8 cellular contexts compared by ENCODE assay signal in the genomic region with DNA sequence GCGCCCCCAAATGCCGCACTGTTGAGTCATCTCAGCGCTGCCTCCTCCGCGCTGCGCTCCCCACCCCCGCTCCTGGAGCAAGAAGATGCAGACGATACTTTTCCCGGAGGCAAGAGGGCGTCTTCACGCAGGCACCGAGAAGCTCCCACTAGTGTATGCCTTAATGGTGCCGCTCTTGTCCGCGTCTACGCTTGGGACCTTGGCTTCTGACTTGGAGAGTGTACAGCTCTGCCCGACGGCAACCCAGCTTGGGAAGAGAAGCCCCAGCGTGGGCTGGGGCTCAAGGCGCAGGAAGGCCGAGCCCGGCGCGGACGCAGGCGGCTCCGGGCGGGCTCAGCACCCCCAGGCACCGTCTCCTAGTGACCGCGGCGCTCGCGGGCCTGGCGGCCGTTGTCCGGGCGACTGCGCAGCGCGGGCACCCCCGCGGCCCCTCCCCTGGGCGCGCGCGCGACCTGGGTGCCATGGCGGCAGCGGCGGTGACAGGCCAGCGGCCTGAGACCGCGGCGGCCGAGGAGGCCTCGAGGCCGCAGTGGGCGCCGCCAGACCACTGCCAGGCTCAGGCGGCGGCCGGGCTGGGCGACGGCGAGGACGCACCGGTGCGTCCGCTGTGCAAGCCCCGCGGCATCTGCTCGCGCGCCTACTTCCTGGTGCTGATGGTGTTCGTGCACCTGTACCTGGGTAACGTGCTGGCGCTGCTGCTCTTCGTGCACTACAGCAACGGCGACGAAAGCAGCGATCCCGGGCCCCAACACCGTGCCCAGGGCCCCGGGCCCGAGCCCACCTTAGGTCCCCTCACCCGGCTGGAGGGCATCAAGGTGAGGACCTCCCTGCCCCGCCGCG. TPM values are rescaled to one million over a fixed set of nuclear protein-coding genes. Genes with fewer than 3 reads are reported as not detected.
DNase-seq lines count a peak whose midpoint lies in the region; ATAC-seq and TF ChIP-seq lines count a peak whose summit lies in the region.

A gene with protein sequence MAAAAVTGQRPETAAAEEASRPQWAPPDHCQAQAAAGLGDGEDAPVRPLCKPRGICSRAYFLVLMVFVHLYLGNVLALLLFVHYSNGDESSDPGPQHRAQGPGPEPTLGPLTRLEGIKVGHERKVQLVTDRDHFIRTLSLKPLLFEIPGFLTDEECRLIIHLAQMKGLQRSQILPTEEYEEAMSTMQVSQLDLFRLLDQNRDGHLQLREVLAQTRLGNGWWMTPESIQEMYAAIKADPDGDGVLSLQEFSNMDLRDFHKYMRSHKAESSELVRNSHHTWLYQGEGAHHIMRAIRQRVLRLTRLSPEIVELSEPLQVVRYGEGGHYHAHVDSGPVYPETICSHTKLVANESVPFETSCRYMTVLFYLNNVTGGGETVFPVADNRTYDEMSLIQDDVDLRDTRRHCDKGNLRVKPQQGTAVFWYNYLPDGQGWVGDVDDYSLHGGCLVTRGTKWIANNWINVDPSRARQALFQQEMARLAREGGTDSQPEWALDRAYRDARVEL (plus strand): TSS at position 446 of the 840 bp plus-strand sequence. CDS start 16 bp downstream, at position 462.

- H4K20me1 ChIP-seq in PC-3 (ENCODE audit: low read length), result no peaks in the 10 kb centered on the region

- no peak for TF ChIP-seq EP300 in esophagus muscularis mucosa (IDR thresholded peaks at IDR 0.05)

- TF ChIP-seq CTCF in AG09319 (IDR thresholded peaks at IDR 0.05; ENCODE audit: low read depth, low read length) (peak; percentile 54), PC-3 (conservative IDR thresholded peaks at IDR 0.05; ENCODE audit: low read depth, low read length) (peak; percentile 51), esophagus muscularis mucosa (IDR thresholded peaks at IDR 0.05) (peak; percentile 40 to 49 (median 48))

- no peak for TF ChIP-seq POLR2A in esophagus muscularis mucosa (IDR thresholded peaks at IDR 0.05; ENCODE audit: low read depth)

- peak within 1 kb of the TSS; percentile 49 for H3K27ac ChIP-seq in PC-3 (ENCODE audit: low read length)
- peak within 1 kb of the TSS; percentile 94 to 97 (median 94) for H3K27ac ChIP-seq in esophagus muscularis mucosa (replicated peaks in 1 of 4)

- BruUV-seq in PC-3 (replicated peaks; lab: Mats Ljungman, UMichigan), result no TSS peak

- H3K9me3 Mint-ChIP-seq in activated T-cell treated with anti-CD3 and anti-CD28 coated beads, Interleukin-2, amount 50 U/mL, for 72 hours, result no peaks in the 10 kb centered on the region
- no peaks in the 10 kb centered on the region for H3K9me3 Mint-ChIP-seq in naive B cell

- POLR2A ChIA-PET in PC-3 (lab: Charles Lee; ENCODE audit: unreplicated experiment), result interaction anchor here (0.6 to 1.4 kb wide), 4 partner anchors 17 to 566 kb away, joined by 3 to 10 read pairs (median 6); partner anchors contain the start of genes NDUFAF3 and WDR6

- peaks cover 44% of the 10 kb centered on the region for H3K79me2 ChIP-seq in PC-3 (ENCODE audit: low read length)

- no peaks in the 10 kb centered on the region for H3K27me3 Mint-ChIP-seq in activated T-cell treated with anti-CD3 and anti-CD28 coated beads, Interleukin-2, amount 50 U/mL, for 72 hours (ENCODE audit: low read depth)
- no peaks in the 10 kb centered on the region for H3K27me3 Mint-ChIP-seq in naive B cell

- H3F3A ChIP-seq in PC-3 (ENCODE audit: low read length, unreplicated experiment), result no peaks in the 10 kb centered on the region

- peaks cover 0 to 7% of the 10 kb centered on the region in 2 donors for H3K36me3 Mint-ChIP-seq in activated T-cell treated with anti-CD3 and anti-CD28 coated beads, Interleukin-2, amount 50 U/mL, for 72 hours (ENCODE audit: insufficient read depth in 2 of 2)
- H3K36me3 Mint-ChIP-seq in naive B cell, result no peaks in the 10 kb centered on the region

- peak; percentile 72 for DNase-seq in AG09319 (ENCODE audit: extremely low read depth, low read depth)
- peak; percentile 88 for DNase-seq in PC-3
- peak; percentile 86 to 89 for DNase-seq in activated T-cell treated with anti-CD3 and anti-CD28 coated beads, Interleukin-2, amount 50 U/mL, for 72 hours
- DNase-seq in esophagus muscularis mucosa (ENCODE audit: extremely low spot score), result peak; percentile 95
- peak; percentile 38 for DNase-seq in naive B cell
- peak; percentile 74 to 81 for DNase-seq in stimulated activated CD8-positive, alpha-beta memory T cell treated with anti-CD3 and anti-CD28 coated beads, Interleukin-7, amount 100 ng/mL, for 48 hours (ENCODE audit: extremely low read depth in 1 of 2, low read depth in 1 of 2)

- H3K9me2 ChIP-seq in PC-3 (replicated peaks; ENCODE audit: low read length), result no peaks in the 10 kb centered on the region

- intact Hi-C loops in PC-3 (cut with micrococcal nuclease), result loop anchor here (2.0 kb wide), 1 partner anchor 25 kb away; no protein-coding TSS in a partner anchor
- intact Hi-C loops in esophagus muscularis mucosa (cut with DNase I), result loop anchor here (2.0 kb wide), 1 partner anchor 15 kb away; no protein-coding TSS in a partner anchor

- peaks cover 59% of the 10 kb centered on the region for H3K4me1 Mint-ChIP-seq in activated T-cell treated with anti-CD3 and anti-CD28 coated beads, Interleukin-2, amount 50 U/mL, for 72 hours (ENCODE audit: low read depth)
- H3K4me1 Mint-ChIP-seq in naive B cell, result peaks cover 23 to 42% (median 38%) of the 10 kb centered on the region in 3 donors

- peak within 1 kb of the TSS; percentile 94 for H2AFZ ChIP-seq in PC-3 (ENCODE audit: low read length)

- 0% methylated on average over 9 of the region's 91 CpGs for WGBS in esophagus muscularis mucosa

- H3K9me3 ChIP-seq in PC-3 (ENCODE audit: low read length) (no peaks in the 10 kb centered on the region), esophagus muscularis mucosa (no peaks in the 10 kb centered on the region)

- H3K4me2 ChIP-seq in PC-3 (ENCODE audit: low read length), result peak within 1 kb of the TSS; percentile 94

- CTCF ChIA-PET in PC-3 (lab: Charles Lee), result interaction anchor here (0.5 to 1.6 kb wide), 7 partner anchors 17 to 795 kb away, joined by 3 to 9 read pairs (median 4); partner anchors contain the start of gene WDR6

- peak within 1 kb of the TSS; percentile 97 to 98 for H3K4me3 Mint-ChIP-seq in activated T-cell treated with anti-CD3 and anti-CD28 coated beads, Interleukin-2, amount 50 U/mL, for 72 hours
- H3K4me3 Mint-ChIP-seq in naive B cell, result peak within 1 kb of the TSS; percentile 89 to 94 (median 92)

- peak within 1 kb of the TSS; percentile 78 for H3K9ac ChIP-seq in PC-3 (ENCODE audit: low read length)

- H3K27me3 ChIP-seq in PC-3 (ENCODE audit: low read length) (no peaks in the 10 kb centered on the region), esophagus muscularis mucosa (no peaks in the 10 kb centered on the region)

- H3K4me3 ChIP-seq in PC-3 (ENCODE audit: low read length) (peak within 1 kb of the TSS; percentile 90), esophagus muscularis mucosa (peak within 1 kb of the TSS; percentile 85 to 98 (median 95))

- H3K4me1 ChIP-seq in PC-3 (ENCODE audit: insufficient read depth, low read length) (peaks cover 22% of the 10 kb centered on the region), esophagus muscularis mucosa (peaks cover 29 to 44% (median 41%) of the 10 kb centered on the region in 4 donors)

- H3K27ac Mint-ChIP-seq in activated T-cell treated with anti-CD3 and anti-CD28 coated beads, Interleukin-2, amount 50 U/mL, for 72 hours, result peak within 1 kb of the TSS; percentile 94
- H3K27ac Mint-ChIP-seq in naive B cell, result peak within 1 kb of the TSS; percentile 33 to 96 (median 86)

- ATAC-seq in GM18907 (IDR thresholded peaks at IDR 0.05; ENCODE audit: unreplicated experiment) (peak; percentile 51), HG03457 (IDR thresholded peaks at IDR 0.05; ENCODE audit: unreplicated experiment) (peak; percentile 41), PC-3 (peak; percentile 73), naive B cell (ENCODE audit: low read depth in 2 of 2) (peak; percentile 67 to 77)
- peak; percentile 82 to 83 for ATAC-seq in activated T-cell treated with anti-CD3 and anti-CD28 coated beads, Interleukin-2, amount 50 U/mL, for 72 hours (replicated peaks in 1 of 2)

- peaks cover 5% of the 10 kb centered on the region; the same call in 1 of the 2 replicates for H3K36me3 ChIP-seq in PC-3 (ENCODE audit: low read depth, low read length)
- H3K36me3 ChIP-seq in esophagus muscularis mucosa, result peaks cover 0 to 32% (median 28%) of the 10 kb centered on the region in 4 donors

RNA-seq across cellular contexts. Expression of the gene that starts here (rescaled TPM):
- 44.5 and 50.1 TPM in 2 replicates for total RNA-seq in PC-3 (2014; rRNA removed)
- 10 to 100 TPM; 42.0 to 45.7 TPM for total RNA-seq in activated T-cell treated with anti-CD3 and anti-CD28 coated beads, Interleukin-2, amount 50 U/mL, for 72 hours
- total RNA-seq in esophagus muscularis mucosa, result 10 to 100 TPM; 25.3 to 46.4 (median 35.2) TPM
- polyA plus RNA-seq in naive B cell (ENCODE audit: low read depth in 6 of 6), result 10 to 100 TPM in 5 of 6 donors, 1 to 10 TPM in 1; 2.6 to 17.8 (median 15.1) TPM

Comparison
In these comparisons a context has a peak if more than half of its experiments do, and no peak if none do; other contexts are left out.
1. Peak in every context shown above with its lines: DNase-seq, ATAC-seq, H3K4me3 ChIP-seq and H3K27ac ChIP-seq.
2. DNase-seq: peak in every context shown above with its lines; median percentile 95 in esophagus muscularis mucosa; 88 in PC-3; 88 in activated T-cell treated with anti-CD3 and anti-CD28 coated beads, Interleukin-2, amount 50 U/mL, for 72 hours; 78 in stimulated activated CD8-positive, alpha-beta memory T cell treated with anti-CD3 and anti-CD28 coated beads, Interleukin-7, amount 100 ng/mL, for 48 hours; 72 in AG09319; 38 in naive B cell.